Comparison of ENCODE assay signal across 16 cellular contexts in the genomic region with DNA sequence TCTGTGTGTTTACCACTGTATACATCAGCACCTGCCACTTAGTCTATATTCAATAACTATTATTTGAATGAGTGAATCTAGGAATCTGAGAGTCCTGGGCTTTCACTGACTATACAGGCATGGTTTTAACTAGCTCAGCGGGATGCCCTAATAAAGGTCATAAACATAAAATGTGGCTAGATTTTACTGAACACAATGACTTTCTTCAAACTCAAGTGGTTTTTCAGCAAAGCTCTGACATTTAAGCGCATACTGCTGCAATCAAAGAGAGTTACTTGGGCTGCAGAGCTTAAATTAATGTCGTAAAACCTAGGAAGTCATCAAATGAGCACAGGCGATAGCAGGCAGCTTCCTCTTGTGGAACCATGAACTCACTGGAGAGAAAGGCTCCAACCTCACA. TPM values are rescaled to one million over a fixed set of nuclear protein-coding genes. Genes with fewer than 3 reads are reported as not detected.
DNase-seq lines count a peak whose midpoint lies in the region; ATAC-seq and TF ChIP-seq lines count a peak whose summit lies in the region.
"Had no signal": no experiment of that assay in that cellular context is flagged by ENCODE, and none has a peak within 500 bp of the region (broad histone marks: within the 10 kb centered on the region; RNA-seq: fewer than 3 reads in every experiment).

No MANE protein-coding gene starts in this region.

- no peaks in the 10 kb centered on the region for H3K27me3 ChIP-seq in esophagus muscularis mucosa
- H3K27me3 ChIP-seq: BE2C, Peyer's patch had no signal

- no peak for TF ChIP-seq EP300 in esophagus muscularis mucosa (IDR thresholded peaks at IDR 0.05)

- H3K4me3 ChIP-seq in esophagus muscularis mucosa, result no peak overlapping the region
- H3K4me3 ChIP-seq: Peyer's patch had no signal

- peak; percentile 97 for DNase-seq in DMS79 treated with DMSO at 0.1 percent for 48 hours (lab: John Stamatoyannopoulos, UW)
- DNase-seq in NCI-H1417 (lab: John Stamatoyannopoulos, UW), result peak; percentile 68 to 92 (median 88)
- peak; percentile 46 for DNase-seq in NCI-H2196 (lab: John Stamatoyannopoulos, UW; ENCODE audit: unreplicated experiment)
- DNase-seq in esophagus muscularis mucosa (ENCODE audit: extremely low spot score), result peak; percentile 60
- DNase-seq in stimulated activated CD4-positive, alpha-beta T cell treated with anti-CD3 and anti-CD28 coated beads, Interleukin-1b, Interleukin-23, amount 100 ng/mL, for 48 hours, result no peak
- no peak for DNase-seq in epidermal melanocyte (ENCODE audit: insufficient read length, low spot score)
- DNase-seq: BE2C; CD4-positive, alpha-beta memory T cell; GOT3; HFFc6; KBM-7; NCI-H2171 treated with DMSO at 0.1 percent for 48 hours; NCI-H526 treated with DMSO at 0.1 percent for 48 hours; Peyer's patch; SHP77 had no signal

- intact Hi-C loops in esophagus muscularis mucosa (cut with DNase I), result no loop called here

- no peak for ATAC-seq in HG02840 (IDR thresholded peaks at IDR 0.05; ENCODE audit: low FRiP score, unreplicated experiment)

- H3K4me1 ChIP-seq in esophagus muscularis mucosa, result peaks cover 5 to 43% (median 30%) of the 10 kb centered on the region in 4 donors
- H3K4me1 ChIP-seq: BE2C had no signal

- peaks cover 0 to 4% (median under 1%) of the 10 kb centered on the region in 4 donors for H3K36me3 ChIP-seq in esophagus muscularis mucosa
- H3K36me3 ChIP-seq: BE2C, Peyer's patch had no signal

- 94% methylated on average over 4 of the region's 4 CpGs for WGBS in esophagus muscularis mucosa

- H3K9me3 ChIP-seq in esophagus muscularis mucosa, result no peaks in the 10 kb centered on the region
- H3K9me3 ChIP-seq: BE2C, Peyer's patch had no signal

- TF ChIP-seq CTCF in esophagus muscularis mucosa (IDR thresholded peaks at IDR 0.05), result no peak

- no peak overlapping the region for H3K27ac ChIP-seq in esophagus muscularis mucosa (replicated peaks in 1 of 4)
- H3K27ac ChIP-seq: Peyer's patch had no signal

- TF ChIP-seq POLR2A in esophagus muscularis mucosa (IDR thresholded peaks at IDR 0.05; ENCODE audit: low read depth), result no peak

RNA-seq across cellular contexts. Expression of a gene that starts 6.8 kb away (rescaled TPM):
- total RNA-seq in esophagus muscularis mucosa, result 1 to 10 TPM in 2 of 4 donors, under 1 TPM in 2; 0.83 to 2.8 (median 1.1) TPM

Comparison
In these comparisons a context has a peak if more than half of its experiments do, and no peak if none do; other contexts are left out.
1. DNase-seq: peak in DMS79 treated with DMSO at 0.1 percent for 48 hours (single experiment), NCI-H1417 (3 of 3), NCI-H2196 (single experiment) and esophagus muscularis mucosa (single experiment); none in stimulated activated CD4-positive, alpha-beta T cell treated with anti-CD3 and anti-CD28 coated beads, Interleukin-1b, Interleukin-23, amount 100 ng/mL, for 48 hours (single experiment) and epidermal melanocyte (single experiment).